ENCODE assay signal across 34 cellular contexts in genomic region chr18:2331496-2331895, GRCh38.
"Had no signal": no experiment of that assay in that cellular context is flagged by ENCODE, and none has a peak within 500 bp of the region (broad histone marks: within the 10 kb centered on the region; RNA-seq: fewer than 3 reads in every experiment).

No MANE protein-coding gene starts in this region.

- DNase-seq: activated CD4-positive, alpha-beta T cell treated with anti-CD3 and anti-CD28 coated beads for 36 hours; activated CD4-positive, alpha-beta T cell treated with anti-CD3 and anti-CD28 coated beads, Interleukin-2, amount 10 ng/mL, durations not matched to agents 7 days and 5 days; activated CD4-positive, alpha-beta T cell treated with anti-CD3 and anti-CD28 coated beads, Interleukin-2, amount 50 U/mL, for 48 hours; activated CD8-positive, alpha-beta T cell treated with anti-CD3 and anti-CD28 coated beads, Interleukin-2, amount 10 ng/mL, durations not matched to agents 7 days and 5 days; activated gamma-delta T cell treated with Interleukin-2 at 50 U/mL for 16 hours; activated naive CD4-positive, alpha-beta T cell treated with anti-CD3 and anti-CD28 coated beads for 36 hours; activated T-cell treated with anti-CD3 and anti-CD28 coated beads, Interleukin-2, amount 50 U/mL, for 24 hours; anterior cingulate cortex; caudate nucleus; Kasumi-1; KG1; NCI-H1092 treated with DMSO at 0.1 percent for 48 hours; NCI-H1417; NCI-H187 treated with DMSO at 0.1 percent for 48 hours; NCI-H2081; NCI-H2171 treated with DMSO at 0.1 percent for 48 hours; NCI-H2227 treated with DMSO at 0.1 percent for 48 hours; NCI-H446 treated with DMSO at 0.1 percent for 48 hours; NCI-H69; NK-92 treated with Interleukin-12 subunit alpha and Interleukin-12 subunit beta, amount 100 ng/mL, for 24 hours; PC-9; SIG-M5; SW 1271; T-helper 1 cell; T-helper 2 cell; T-helper 9 cell had no signal

- H3K27ac ChIP-seq: PC-9, RWPE1 had no signal

- H3K4me2 ChIP-seq: PC-9 had no signal

- ATAC-seq: activated CD4-positive, alpha-beta T cell treated with anti-CD3 and anti-CD28 coated beads for 36 hours; activated CD4-positive, CD25-positive, alpha-beta regulatory T cell treated with anti-CD3 and anti-CD28 coated beads, Interleukin-2, amount 50 U/mL, for 24 hours; activated CD8-positive, alpha-beta T cell treated with anti-CD3 and anti-CD28 coated beads, Interleukin-2, amount 10 ng/mL, durations not matched to agents 7 days and 5 days; activated naive CD4-positive, alpha-beta T cell treated with anti-CD3 and anti-CD28 coated beads, Interleukin-2, amount 50 U/mL, for 72 hours; Right ventricle myocardium inferior; WTC11 had no signal

- H3K4me3 ChIP-seq: PC-9 had no signal

- H2AFZ ChIP-seq: PC-9 had no signal

- FAIRE-seq: bronchial epithelial cell, RCC 7860, TTC549 had no signal
